1 cellular context compared by ENCODE assay signal in the genomic region with DNA sequence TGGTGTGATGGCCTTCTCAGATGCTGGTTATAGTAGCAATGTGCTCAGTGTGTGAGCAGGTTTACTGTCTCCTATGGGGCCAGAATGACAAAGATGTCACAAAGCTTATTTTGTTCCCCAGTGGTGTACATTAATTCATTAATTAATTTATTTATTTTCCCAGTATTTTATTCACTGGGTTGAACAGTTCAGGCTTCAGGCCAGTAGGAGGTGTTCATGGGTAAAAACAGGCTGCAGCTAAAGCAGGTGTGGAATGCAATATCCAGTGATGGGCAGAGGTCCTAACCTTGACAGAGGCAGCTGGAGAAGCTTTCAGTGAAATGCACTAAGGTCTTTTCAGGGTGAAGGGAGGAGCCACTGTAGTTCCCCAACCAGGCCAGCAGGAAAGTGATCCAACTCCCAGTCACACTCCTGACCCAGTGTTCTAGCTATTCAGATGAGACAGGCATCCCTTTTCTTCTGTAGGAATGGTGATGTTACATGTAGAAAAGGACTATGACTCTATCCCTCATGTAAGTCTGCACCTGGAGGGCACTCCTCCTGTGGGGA.
TF ChIP-seq lines count a peak whose summit lies in the region.

No MANE protein-coding gene starts in this region.

TF ChIP-seq in HCT116, 20 proteins besides CTCF, POLR2A, EP300 and RAD21:
- TF ChIP-seq, protein P1, sequence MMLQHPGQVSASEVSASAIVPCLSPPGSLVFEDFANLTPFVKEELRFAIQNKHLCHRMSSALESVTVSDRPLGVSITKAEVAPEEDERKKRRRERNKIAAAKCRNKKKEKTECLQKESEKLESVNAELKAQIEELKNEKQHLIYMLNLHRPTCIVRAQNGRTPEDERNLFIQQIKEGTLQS (IDR thresholded peaks at IDR 0.05), result no peak
- TF ChIP-seq JUND (IDR thresholded peaks at IDR 0.05) (no peak), SIN3A (IDR thresholded peaks at IDR 0.05; ENCODE audit: low read depth) (no peak), SRF (IDR thresholded peaks at IDR 0.05; ENCODE audit: low read depth) (no peak), ZFX (IDR thresholded peaks at IDR 0.05) (no peak), TCF7L2 (IDR thresholded peaks at IDR 0.05; ENCODE audit: borderline replicate concordance, extremely low read depth, insufficient read depth, insufficient read length) (no peak), EZH2phosphoT487 (IDR thresholded peaks at IDR 0.05; ENCODE audit: borderline replicate concordance) (no peak), CEBPB (IDR thresholded peaks at IDR 0.05; ENCODE audit: low read depth) (no peak), CBX3 (IDR thresholded peaks at IDR 0.05; ENCODE audit: low read depth) (no peak), EGR1 (IDR thresholded peaks at IDR 0.05; ENCODE audit: low read depth) (no peak), SP1 (IDR thresholded peaks at IDR 0.05; ENCODE audit: low read depth) (no peak), FOSL1 (IDR thresholded peaks at IDR 0.05; ENCODE audit: low read depth) (no peak), YY1 (IDR thresholded peaks at IDR 0.05; ENCODE audit: extremely low read depth, insufficient replicate concordance, low read depth, low read length) (no peak)
- TF ChIP-seq, protein P2, sequence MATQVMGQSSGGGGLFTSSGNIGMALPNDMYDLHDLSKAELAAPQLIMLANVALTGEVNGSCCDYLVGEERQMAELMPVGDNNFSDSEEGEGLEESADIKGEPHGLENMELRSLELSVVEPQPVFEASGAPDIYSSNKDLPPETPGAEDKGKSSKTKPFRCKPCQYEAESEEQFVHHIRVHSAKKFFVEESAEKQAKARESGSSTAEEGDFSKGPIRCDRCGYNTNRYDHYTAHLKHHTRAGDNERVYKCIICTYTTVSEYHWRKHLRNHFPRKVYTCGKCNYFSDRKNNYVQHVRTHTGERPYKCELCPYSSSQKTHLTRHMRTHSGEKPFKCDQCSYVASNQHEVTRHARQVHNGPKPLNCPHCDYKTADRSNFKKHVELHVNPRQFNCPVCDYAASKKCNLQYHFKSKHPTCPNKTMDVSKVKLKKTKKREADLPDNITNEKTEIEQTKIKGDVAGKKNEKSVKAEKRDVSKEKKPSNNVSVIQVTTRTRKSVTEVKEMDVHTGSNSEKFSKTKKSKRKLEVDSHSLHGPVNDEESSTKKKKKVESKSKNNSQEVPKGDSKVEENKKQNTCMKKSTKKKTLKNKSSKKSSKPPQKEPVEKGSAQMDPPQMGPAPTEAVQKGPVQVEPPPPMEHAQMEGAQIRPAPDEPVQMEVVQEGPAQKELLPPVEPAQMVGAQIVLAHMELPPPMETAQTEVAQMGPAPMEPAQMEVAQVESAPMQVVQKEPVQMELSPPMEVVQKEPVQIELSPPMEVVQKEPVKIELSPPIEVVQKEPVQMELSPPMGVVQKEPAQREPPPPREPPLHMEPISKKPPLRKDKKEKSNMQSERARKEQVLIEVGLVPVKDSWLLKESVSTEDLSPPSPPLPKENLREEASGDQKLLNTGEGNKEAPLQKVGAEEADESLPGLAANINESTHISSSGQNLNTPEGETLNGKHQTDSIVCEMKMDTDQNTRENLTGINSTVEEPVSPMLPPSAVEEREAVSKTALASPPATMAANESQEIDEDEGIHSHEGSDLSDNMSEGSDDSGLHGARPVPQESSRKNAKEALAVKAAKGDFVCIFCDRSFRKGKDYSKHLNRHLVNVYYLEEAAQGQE (IDR thresholded peaks at IDR 0.05; ENCODE audit: low read depth), result no peak
- TF ChIP-seq, protein P3, sequence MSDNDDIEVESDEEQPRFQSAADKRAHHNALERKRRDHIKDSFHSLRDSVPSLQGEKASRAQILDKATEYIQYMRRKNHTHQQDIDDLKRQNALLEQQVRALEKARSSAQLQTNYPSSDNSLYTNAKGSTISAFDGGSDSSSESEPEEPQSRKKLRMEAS (IDR thresholded peaks at IDR 0.05), result no peak
